In the genomic region with DNA sequence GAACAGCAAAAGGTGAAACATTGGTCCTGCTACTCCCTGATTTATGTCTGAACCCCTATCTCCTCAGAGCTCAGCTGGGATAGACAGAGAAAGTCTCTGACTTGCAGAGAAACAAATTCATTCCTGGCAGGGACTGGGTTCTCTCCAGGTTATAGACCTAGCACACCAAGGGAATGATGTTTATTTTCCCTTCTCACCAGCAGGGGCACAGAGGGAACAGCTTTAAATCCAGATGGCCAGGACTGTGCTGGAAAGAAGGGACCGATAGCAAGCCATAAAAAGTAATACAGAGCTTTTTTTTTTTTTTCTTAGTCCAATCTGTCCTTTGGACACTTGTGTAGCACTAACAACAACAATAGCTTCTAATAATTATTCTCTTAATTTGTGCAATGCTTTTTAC, we compare ENCODE assay signal across 1 cellular context.
TF ChIP-seq lines count a peak whose summit lies in the region.

No MANE protein-coding gene starts in this region.

TF ChIP-seq in GM23338, 12 proteins besides CTCF, POLR2A, EP300 and RAD21 (continued from another document):
- TF ChIP-seq, protein P1, sequence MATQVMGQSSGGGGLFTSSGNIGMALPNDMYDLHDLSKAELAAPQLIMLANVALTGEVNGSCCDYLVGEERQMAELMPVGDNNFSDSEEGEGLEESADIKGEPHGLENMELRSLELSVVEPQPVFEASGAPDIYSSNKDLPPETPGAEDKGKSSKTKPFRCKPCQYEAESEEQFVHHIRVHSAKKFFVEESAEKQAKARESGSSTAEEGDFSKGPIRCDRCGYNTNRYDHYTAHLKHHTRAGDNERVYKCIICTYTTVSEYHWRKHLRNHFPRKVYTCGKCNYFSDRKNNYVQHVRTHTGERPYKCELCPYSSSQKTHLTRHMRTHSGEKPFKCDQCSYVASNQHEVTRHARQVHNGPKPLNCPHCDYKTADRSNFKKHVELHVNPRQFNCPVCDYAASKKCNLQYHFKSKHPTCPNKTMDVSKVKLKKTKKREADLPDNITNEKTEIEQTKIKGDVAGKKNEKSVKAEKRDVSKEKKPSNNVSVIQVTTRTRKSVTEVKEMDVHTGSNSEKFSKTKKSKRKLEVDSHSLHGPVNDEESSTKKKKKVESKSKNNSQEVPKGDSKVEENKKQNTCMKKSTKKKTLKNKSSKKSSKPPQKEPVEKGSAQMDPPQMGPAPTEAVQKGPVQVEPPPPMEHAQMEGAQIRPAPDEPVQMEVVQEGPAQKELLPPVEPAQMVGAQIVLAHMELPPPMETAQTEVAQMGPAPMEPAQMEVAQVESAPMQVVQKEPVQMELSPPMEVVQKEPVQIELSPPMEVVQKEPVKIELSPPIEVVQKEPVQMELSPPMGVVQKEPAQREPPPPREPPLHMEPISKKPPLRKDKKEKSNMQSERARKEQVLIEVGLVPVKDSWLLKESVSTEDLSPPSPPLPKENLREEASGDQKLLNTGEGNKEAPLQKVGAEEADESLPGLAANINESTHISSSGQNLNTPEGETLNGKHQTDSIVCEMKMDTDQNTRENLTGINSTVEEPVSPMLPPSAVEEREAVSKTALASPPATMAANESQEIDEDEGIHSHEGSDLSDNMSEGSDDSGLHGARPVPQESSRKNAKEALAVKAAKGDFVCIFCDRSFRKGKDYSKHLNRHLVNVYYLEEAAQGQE (IDR thresholded peaks at IDR 0.05; ENCODE audit: unreplicated experiment) = no peak
TF ChIP-seq in GM23338: peak in this region for 0.
